Comparison of ENCODE assay signal across 10 cellular contexts in the genomic region with DNA sequence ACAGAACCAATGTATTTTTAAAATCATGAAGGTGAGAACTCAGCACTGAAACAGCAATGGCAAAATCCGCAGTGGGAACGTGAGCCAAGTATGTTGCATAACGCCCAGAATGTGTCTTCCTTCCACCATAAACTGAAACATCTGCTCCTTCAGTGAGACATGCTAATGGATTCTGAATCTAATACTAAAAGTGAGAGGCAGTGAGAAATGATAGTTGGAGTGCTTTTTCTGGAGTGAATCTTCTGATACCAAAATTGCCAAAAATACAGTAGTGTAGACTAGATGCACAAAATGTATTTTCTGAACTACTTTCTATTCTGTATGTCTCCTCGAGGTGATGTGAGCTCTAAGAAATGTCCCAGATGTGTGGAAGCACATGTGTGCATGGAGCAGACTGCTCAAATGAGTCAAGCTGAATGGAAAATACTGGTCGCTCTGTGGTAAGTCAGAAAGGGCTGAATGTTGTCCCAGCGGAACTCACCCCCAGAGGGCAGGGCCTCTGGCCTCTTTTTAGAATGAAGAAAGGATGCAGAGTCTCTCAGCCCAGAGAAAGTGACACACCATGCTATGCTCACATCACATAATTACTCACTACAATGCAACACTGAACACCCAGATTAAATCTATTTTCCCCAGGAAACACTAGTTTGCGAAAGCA.
DNase-seq lines count a peak whose midpoint lies in the region; ATAC-seq and TF ChIP-seq lines count a peak whose summit lies in the region.
"Had no signal": no experiment of that assay in that cellular context is flagged by ENCODE, and none has a peak within 500 bp of the region (broad histone marks: within the 10 kb centered on the region; RNA-seq: fewer than 3 reads in every experiment).

No MANE protein-coding gene starts in this region.

- CTCF ChIA-PET in naive thymus-derived CD4-positive, alpha-beta T cell (lab: Charles Lee) = interaction anchor here (1.0 kb wide), 1 partner anchor 144 kb away, joined by 4 read pairs; no protein-coding TSS in a partner anchor

- WGBS in body of pancreas, 2 donors = 56 to 63% methylated on average over 7 of the region's 7 CpGs
- WGBS in tibial nerve, 2 donors = 39 to 49% methylated on average over 7 of the region's 7 CpGs

- peak overlapping the region in 7 of 9 donors; percentile 3 to 89 (median 48) for H3K27ac Mint-ChIP-seq in naive thymus-derived CD4-positive, alpha-beta T cell
- H3K27ac Mint-ChIP-seq: naive B cell had no signal

- intact Hi-C loops in body of pancreas (cut with DNase I) = no loop called here
- intact Hi-C loops in naive thymus-derived CD4-positive, alpha-beta T cell (cut with micrococcal nuclease) = loop anchor here in 1 of 2 donors (2.0 kb wide), 2 partner anchors 57 to 73 kb away; partner anchors contain the start of gene ATP10A

- POLR2A ChIA-PET in naive thymus-derived CD4-positive, alpha-beta T cell (lab: Charles Lee) = interaction anchor here (0.6 to 0.8 kb wide), 2 partner anchors 17 to 56 kb away, joined by 3 read pairs; no protein-coding TSS in a partner anchor

- H3K4me3 ChIP-seq in body of pancreas (no peak overlapping the region), tibial nerve (no peak overlapping the region)
- no peak overlapping the region for H3K4me3 ChIP-seq in naive thymus-derived CD4-positive, alpha-beta T cell (ENCODE audit: low read length)

- TF ChIP-seq CTCF in body of pancreas (IDR thresholded peaks at IDR 0.05) (no peak), tibial nerve (IDR thresholded peaks at IDR 0.05) (no peak)

- H3K36me3 ChIP-seq in body of pancreas (replicated peaks in 1 of 2; ENCODE audit: insufficient read depth in 1 of 2, low read depth in 2 of 2) = no peaks in the 10 kb centered on the region
- no peaks in the 10 kb centered on the region for H3K36me3 ChIP-seq in naive thymus-derived CD4-positive, alpha-beta T cell (ENCODE audit: control insufficient read depth in 2 of 3, insufficient read depth in 3 of 3, low read length in 3 of 3)
- H3K36me3 ChIP-seq in tibial nerve = no peaks in the 10 kb centered on the region

- peaks cover 0 to 14% (median 0%) of the 10 kb centered on the region in 5 donors for H3K36me3 Mint-ChIP-seq in naive thymus-derived CD4-positive, alpha-beta T cell

- H3K9me3 ChIP-seq in body of pancreas (no peaks in the 10 kb centered on the region), tibial nerve (no peaks in the 10 kb centered on the region)
- no peaks in the 10 kb centered on the region for H3K9me3 ChIP-seq in naive thymus-derived CD4-positive, alpha-beta T cell (ENCODE audit: control insufficient read depth in 2 of 3, low read length in 3 of 3)

- no peak overlapping the region for H3K4me3 Mint-ChIP-seq in naive thymus-derived CD4-positive, alpha-beta T cell
- H3K4me3 Mint-ChIP-seq: naive B cell had no signal

- DNase-seq in activated naive CD4-positive, alpha-beta T cell treated with Interleukin-2 at 50 U/mL for 16 hours = peak; percentile 54
- DNase-seq in activated naive CD4-positive, alpha-beta T cell (lab: John Stamatoyannopoulos, UW) = no peak
- DNase-seq in body of pancreas = peak in 3 of 4 donors; percentile 14 to 43 (median 29)
- DNase-seq in naive thymus-derived CD4-positive, alpha-beta T cell = peak in 1 of 9 donors; percentile 66
- peak; percentile 56 to 84 for DNase-seq in tibial nerve (ENCODE audit: low spot score in 2 of 2)
- DNase-seq in GM19238 (ENCODE audit: insufficient read length, low spot score) = no peak
- no peak for DNase-seq in NCI-H1930 (lab: John Stamatoyannopoulos, UW)
- DNase-seq: DND-41, naive B cell had no signal

- peaks cover 56 to 82% (median 69%) of the 10 kb centered on the region in 7 donors for H3K4me1 Mint-ChIP-seq in naive thymus-derived CD4-positive, alpha-beta T cell

- no peaks in the 10 kb centered on the region for H3K27me3 ChIP-seq in body of pancreas
- H3K27me3 ChIP-seq in naive thymus-derived CD4-positive, alpha-beta T cell (ENCODE audit: control insufficient read depth in 2 of 2, insufficient read depth in 2 of 2, low read length in 2 of 2) = no peaks in the 10 kb centered on the region
- no peaks in the 10 kb centered on the region for H3K27me3 ChIP-seq in tibial nerve

- no peaks in the 10 kb centered on the region for H3K27me3 Mint-ChIP-seq in naive thymus-derived CD4-positive, alpha-beta T cell

- TF ChIP-seq POLR2A in body of pancreas (IDR thresholded peaks at IDR 0.05) = no peak
- TF ChIP-seq POLR2A in tibial nerve (IDR thresholded peaks at IDR 0.05) = no peak

- peak in 1 of 2 donors; percentile 83 for TF ChIP-seq EP300 in tibial nerve (IDR thresholded peaks at IDR 0.05)

- no peaks in the 10 kb centered on the region for H3K9me3 Mint-ChIP-seq in naive thymus-derived CD4-positive, alpha-beta T cell

- H3K4me1 ChIP-seq in body of pancreas (no peaks in the 10 kb centered on the region), tibial nerve (peaks cover 0 to 57% (median 6%) of the 10 kb centered on the region in 4 donors)
- peaks cover 0 to 5% of the 10 kb centered on the region in 2 donors for H3K4me1 ChIP-seq in naive thymus-derived CD4-positive, alpha-beta T cell (ENCODE audit: control insufficient read depth in 2 of 2, insufficient read depth in 2 of 2, low read length in 2 of 2)

- H3K27ac ChIP-seq in body of pancreas (no peak overlapping the region), tibial nerve (peak overlapping the region in 3 of 4 donors; percentile 27 to 45 (median 44))
- no peak overlapping the region for H3K27ac ChIP-seq in naive thymus-derived CD4-positive, alpha-beta T cell (ENCODE audit: low read depth, low read length)

- peak; percentile 59 for ATAC-seq in body of pancreas
- ATAC-seq in naive thymus-derived CD4-positive, alpha-beta T cell = peak; percentile 25
- ATAC-seq in GM18909 (IDR thresholded peaks at IDR 0.05; ENCODE audit: poor library complexity, unreplicated experiment) = no peak

Comparison
In these comparisons a context has a peak if more than half of its experiments do, and no peak if none do; other contexts are left out.
1. DNase-seq: peak in activated naive CD4-positive, alpha-beta T cell treated with Interleukin-2 at 50 U/mL for 16 hours (single experiment), body of pancreas (3 of 4) and tibial nerve (2 of 2); none in activated naive CD4-positive, alpha-beta T cell (0 of 4), GM19238 (single experiment) and NCI-H1930 (0 of 2).
2. H3K27ac ChIP-seq: peak in tibial nerve (3 of 4); none in body of pancreas (0 of 4) and naive thymus-derived CD4-positive, alpha-beta T cell (single experiment).